ENCODE assay signal across 25 cellular contexts in genomic region chr17:48642843-48643696, GRCh38. TPM values are rescaled to one million over a fixed set of nuclear protein-coding genes. Genes with fewer than 3 reads are reported as not detected.
DNase-seq lines count a peak whose midpoint lies in the region; ATAC-seq, FAIRE-seq and TF ChIP-seq lines count a peak whose summit lies in the region.
"Had no signal": no experiment of that assay in that cellular context is flagged by ENCODE, and none has a peak within 500 bp of the region (broad histone marks: within the 10 kb centered on the region; RNA-seq: fewer than 3 reads in every experiment).

No MANE protein-coding gene starts in this region.

- H4K5ac ChIP-seq in H1 (ENCODE audit: insufficient read length, low read depth, low read length): no peak overlapping the region

- no peak for ATAC-seq in GM21367 (IDR thresholded peaks at IDR 0.05; ENCODE audit: unreplicated experiment)

- H3K4me3 ChIP-seq in HEK293 (ENCODE audit: low read depth, low read length) (peak overlapping the region; percentile 12), H1 (ENCODE audit: extremely low read depth in 1 of 4, insufficient read depth in 2 of 4, low read depth in 3 of 4, low read length in 4 of 4) (no peak overlapping the region), mucosa of rectum (ENCODE audit: low read length in 2 of 2) (peak overlapping the region; percentile 74 to 83), transverse colon (peak overlapping the region in 3 of 4 donors; percentile 23 to 60 (median 57)), spleen (no peak overlapping the region)
- H3K4me3 ChIP-seq: lung, SJSA1 had no signal

- peaks cover 3% of the 10 kb centered on the region; the same call in 1 of the 2 replicates for H3K23me2 ChIP-seq in H1 (ENCODE audit: low read depth, low read length)

- no peak for TF ChIP-seq EP300 in H1 (IDR thresholded peaks at IDR 0.05; ENCODE audit: borderline replicate concordance in 1 of 2, low read depth in 2 of 2, low read length in 2 of 2)
- TF ChIP-seq EP300 in transverse colon (IDR thresholded peaks at IDR 0.05; ENCODE audit: low read depth): no peak

- no peaks in the 10 kb centered on the region for H3K79me2 ChIP-seq in H1 (ENCODE audit: control insufficient read depth in 1 of 2, insufficient read depth in 2 of 2, low read length in 2 of 2)

- TF ChIP-seq RAD21 in H1 (IDR thresholded peaks at IDR 0.05 in 1 of 2, conservative IDR thresholded peaks at IDR 0.05 in 1 of 2; ENCODE audit: low read depth in 2 of 2, low read length in 2 of 2): no peak

- no peaks in the 10 kb centered on the region for H3K79me1 ChIP-seq in H1 (ENCODE audit: low read depth, low read length)

- TF ChIP-seq CTCF in HEK293 (tag by site-specific recombination; IDR thresholded peaks at IDR 0.05): no peak
- no peak for TF ChIP-seq CTCF in H1 (IDR thresholded peaks at IDR 0.05; ENCODE audit: control extremely low read depth in 1 of 3, insufficient read depth in 1 of 3, low read depth in 1 of 3, low read length in 3 of 3)
- TF ChIP-seq CTCF in transverse colon (IDR thresholded peaks at IDR 0.05): no peak
- TF ChIP-seq CTCF in spleen (IDR thresholded peaks at IDR 0.05 in 8 of 11, conservative IDR thresholded peaks at IDR 0.05 in 3 of 11): no peak

- H3K27ac ChIP-seq in HEK293 (ENCODE audit: extremely low read depth, low read depth, low read length) (no peak overlapping the region), H1 (ENCODE audit: low read depth, low read length) (no peak overlapping the region), mucosa of rectum (ENCODE audit: low read depth in 2 of 2, low read length in 2 of 2) (peak overlapping the region; percentile 94), transverse colon (peak overlapping the region; percentile 86 to 93 (median 90)), spleen (no peak overlapping the region)
- H3K27ac ChIP-seq: SJSA1 had no signal

- H3K18ac ChIP-seq in H1 (ENCODE audit: extremely low read depth, low read length): no peak overlapping the region

- no peak overlapping the region for H3K23ac ChIP-seq in H1 (ENCODE audit: insufficient read length)

- H2AK5ac ChIP-seq in H1 (ENCODE audit: low read depth, low read length): no peak overlapping the region

- H3K4me1 ChIP-seq in HEK293 (ENCODE audit: control insufficient read depth, insufficient read depth, low read length) (peaks cover 6% of the 10 kb centered on the region), H1 (replicated peaks in 1 of 4; ENCODE audit: control insufficient read depth in 3 of 4, insufficient read depth in 4 of 4, low read length in 3 of 4) (peaks cover 0 to 14% (median 9%) of the 10 kb centered on the region in 4 experiments; a peak in 5 of 7 replicates), mucosa of rectum (ENCODE audit: control insufficient read depth in 2 of 2, insufficient read depth in 2 of 2, low read length in 2 of 2) (peaks cover 27 to 50% of the 10 kb centered on the region in 2 donors), transverse colon (peaks cover 2 to 37% (median 21%) of the 10 kb centered on the region in 4 donors), spleen (peaks cover 5 to 44% (median 26%) of the 10 kb centered on the region in 6 donors)

- intact Hi-C loops in transverse colon (cut with DNase I; ENCODE audit: low total_unique reads) (no loop called here), spleen (cut with DNase I; ENCODE audit: low total_unique reads) (no loop called here)

- DNase-seq in H1 (ENCODE audit: low read depth in 1 of 2, low spot score in 2 of 2) (no peak), transverse colon (no peak), AG20443 (ENCODE audit: low spot score) (no peak), spleen (no peak)
- DNase-seq: activated CD4-positive, alpha-beta memory T cell treated with anti-CD3 and anti-CD28 coated beads for 36 hours; activated CD4-positive, CD25-positive, alpha-beta regulatory T cell treated with anti-CD3 and anti-CD28 coated beads, Interleukin-2, amount 50 U/mL, for 72 hours; activated CD8-positive, alpha-beta memory T cell treated with anti-CD3 and anti-CD28 coated beads, Interleukin-2, amount 50 U/mL, for 4 hours; CD4-positive, alpha-beta memory T cell; DMS 273 treated with DMSO at 0.1 percent for 48 hours; effector CD8-positive, alpha-beta T cell; GOT3; KG1; MM.1S; NCI-H1417 treated with DMSO at 0.1 percent for 48 hours; nucleus accumbens; stimulated activated CD4-positive, alpha-beta T cell treated with anti-CD3 and anti-CD28 coated beads, Interleukin-2, amount 100 ng/mL, for 48 hours had no signal

- H3K56ac ChIP-seq in H1 (replicated peaks; ENCODE audit: insufficient read length, low read depth, low read length): no peak overlapping the region

- no peak for FAIRE-seq in H1 (lab: Jason Lieb, UNC)
- FAIRE-seq: bronchial epithelial cell, colon, GM12891 had no signal

- 23% methylated on average over 23 of the region's 23 CpGs; no CpG with 5 or more reads in 1 of the 2 experiments for WGBS in H1 (ENCODE audit: extremely low coverage in 1 of 2, insufficient coverage in 1 of 2, insufficient read length in 1 of 2, insufficient replicate concordance in 2 of 2, low coverage in 1 of 2, low lambda C conversion rate in 2 of 2, missing lambda C conversion rate in 1 of 2), 2 experiments
- WGBS in transverse colon (ENCODE audit: low coverage in 1 of 2), 2 donors: 29 to 37% methylated on average over 5 to 23 of the region's 23 CpGs
- 44 to 58% (median 52%) methylated on average over 21 to 23 of the region's 23 CpGs for WGBS in spleen, 5 donors

- H3K9me3 ChIP-seq in HEK293 (ENCODE audit: control insufficient read depth, insufficient read depth, low read depth, low read length) (no peaks in the 10 kb centered on the region), H1 (ENCODE audit: insufficient read depth in 2 of 2, low read depth in 1 of 2, low read length in 1 of 2) (no peaks in the 10 kb centered on the region), mucosa of rectum (ENCODE audit: control insufficient read depth in 2 of 2, low read length in 2 of 2) (no peaks in the 10 kb centered on the region), transverse colon (no peaks in the 10 kb centered on the region), spleen (no peaks in the 10 kb centered on the region)
- H3K9me3 ChIP-seq: SJSA1 had no signal

- H3K27me3 ChIP-seq in H1 (replicated peaks in 1 of 4; ENCODE audit: control insufficient read depth in 3 of 4, extremely low read depth in 1 of 4, insufficient read depth in 3 of 4, low read length in 3 of 4) (peaks cover 98 to 100% (median 100%) of the 10 kb centered on the region in 4 experiments), mucosa of rectum (ENCODE audit: control insufficient read depth in 2 of 2, insufficient read depth in 2 of 2, low read length in 2 of 2) (peaks cover 4 to 10% of the 10 kb centered on the region in 2 donors), transverse colon (peaks cover 94% of the 10 kb centered on the region), spleen (replicated peaks in 1 of 7) (peaks cover 19 to 100% (median 94%) of the 10 kb centered on the region in 7 donors)

- TF ChIP-seq POLR2A in H1 (IDR thresholded peaks at IDR 0.05; ENCODE audit: control extremely low read depth in 1 of 2, low read depth in 2 of 2, low read length in 2 of 2) (no peak), transverse colon (IDR thresholded peaks at IDR 0.05) (peak; percentile 34), spleen (IDR thresholded peaks at IDR 0.05) (no peak)

- no peak overlapping the region for H3K4ac ChIP-seq in H1 (replicated peaks; ENCODE audit: insufficient read length, low read depth, low read length)

- no peak overlapping the region for H2BK5ac ChIP-seq in H1 (ENCODE audit: low read depth, low read length)

- H3K9ac ChIP-seq in H1 (replicated peaks in 1 of 4; ENCODE audit: extremely low read depth in 1 of 4, low read depth in 3 of 4, low read length in 3 of 4) (no peak overlapping the region), mucosa of rectum (ENCODE audit: low read depth in 1 of 2, low read length in 2 of 2) (peak overlapping the region; percentile 92 to 98)

- POLR2A ChIA-PET in HEK293 (lab: Yijun Ruan, JAX) (interaction anchor here (0.5 to 3.5 kb wide), 2 partner anchors 17 to 26 kb away, joined by 5 to 17 read pairs; partner anchors contain the start of gene HOXB9), H1 (lab: Charles Lee; ENCODE audit: partially characterized antibody) (interaction anchor here (0.6 kb wide), 1 partner anchor 170 kb away, joined by 5 read pairs; no protein-coding TSS in a partner anchor)

- in situ Hi-C loops in transverse colon (cut with MboI; ENCODE audit: low pct_ligation_motif_present in 1 of 4, low pct_unique_long_range_greater_than_20kb in 1 of 4, low sequenced_read_pairs in 3 of 4): no loop called here

- CTCF ChIA-PET in HEK293 (lab: Yijun Ruan, JAX): interaction anchor here (0.5 to 0.8 kb wide), 4 partner anchors 9 to 380 kb away, joined by 3 read pairs; no protein-coding TSS in a partner anchor
- CTCF ChIA-PET in H1 (lab: Charles Lee; ENCODE audit: partially characterized antibody): interaction anchor here (0.6 to 2.5 kb wide), 13 partner anchors 10 to 236 kb away, joined by 3 to 10 read pairs (median 3); no protein-coding TSS in a partner anchor

- H2BK12ac ChIP-seq in H1 (ENCODE audit: low read depth, low read length): peak overlapping the region; percentile 60; the same call in 1 of the 2 replicates

- peaks cover 6 to 30% of the 10 kb centered on the region in 2 experiments for H4K20me1 ChIP-seq in H1 (replicated peaks in 1 of 2; ENCODE audit: control insufficient read depth in 1 of 2, insufficient read depth in 2 of 2, low read length in 2 of 2)

- H2BK120ac ChIP-seq in H1 (replicated peaks; ENCODE audit: low read depth, low read length): no peak overlapping the region

- no peak overlapping the region for H2BK20ac ChIP-seq in H1 (ENCODE audit: low read length)

- no peak overlapping the region for H4K8ac ChIP-seq in H1 (ENCODE audit: extremely low read depth, insufficient read depth, low read length)

- no peak overlapping the region for H4K91ac ChIP-seq in H1 (replicated peaks; ENCODE audit: insufficient read length, low read length)

- no peak overlapping the region; a peak in 1 of 4 replicates for H3K4me2 ChIP-seq in H1 (ENCODE audit: insufficient read depth in 1 of 2, low read depth in 2 of 2, low read length in 2 of 2)

- no peak overlapping the region for H2AFZ ChIP-seq in H1 (ENCODE audit: low read length)

- H3K14ac ChIP-seq in H1 (ENCODE audit: insufficient read length): no peak overlapping the region

- no peak overlapping the region for H2BK15ac ChIP-seq in H1 (ENCODE audit: low read length)

- H3K36me3 ChIP-seq in HEK293 (ENCODE audit: control insufficient read depth in 2 of 2, insufficient read depth in 1 of 2, low read length in 2 of 2): peaks cover 0 to 20% of the 10 kb centered on the region in 2 experiments; a peak in 1 of 3 replicates
- H3K36me3 ChIP-seq in H1 (ENCODE audit: control insufficient read depth in 2 of 4, insufficient read depth in 4 of 4, low read length in 3 of 4): peaks cover 0 to 10% (median 0%) of the 10 kb centered on the region in 4 experiments; a peak in 1 of 8 replicates
- no peaks in the 10 kb centered on the region for H3K36me3 ChIP-seq in mucosa of rectum (ENCODE audit: control insufficient read depth in 2 of 2, insufficient read depth in 2 of 2, low read length in 2 of 2)
- no peaks in the 10 kb centered on the region for H3K36me3 ChIP-seq in transverse colon
- H3K36me3 ChIP-seq in spleen: no peaks in the 10 kb centered on the region
- H3K36me3 ChIP-seq: SJSA1 had no signal

RNA-seq across cellular contexts. Expression of gene HOXB9, which starts 16.9 kb away (rescaled TPM):
- not detected in 2 replicates for total RNA-seq in H1 (2021; fragmentation: NEBNext Ultra II Directional; extraction: Animal tissue kit (Norgen Biotek cat#: 25700))
- not detected in 2 replicates for polyA plus RNA-seq in H1 (2011; rRNA removed)
- not detected for polyA plus RNA-seq in H1 (2011; cell fraction: cytosol; rRNA removed)
- polyA plus RNA-seq in H1 (2011; cell fraction: nucleus; rRNA removed): not detected
- 0.15 to 0.17 TPM in 2 of 4 replicates, not detected in the others for polyA plus RNA-seq in H1 (2012, experiment 1 of 2)
- polyA plus RNA-seq in H1 (2012, experiment 2 of 2): 0.17 TPM
- 0.02 TPM for polyA plus RNA-seq in H1 (2013, experiment 1 of 2)
- polyA plus RNA-seq in H1 (2013, experiment 2 of 2): not detected
- polyA minus RNA-seq in H1 (2011; rRNA and poly(A)+ RNA removed): not detected in 2 replicates
- polyA minus RNA-seq in H1 (2011; cell fraction: cytosol; rRNA and poly(A)+ RNA removed): not detected
- polyA minus RNA-seq in H1 (2011; cell fraction: nucleus; rRNA and poly(A)+ RNA removed): not detected
- 10 to 100 TPM; 19.8 to 54.3 (median 29.4) TPM for total RNA-seq in transverse colon
- total RNA-seq in spleen: under 1 TPM in 2 of 7 donors, not detected in 5; 0.30 to 0.42 TPM
- polyA plus RNA-seq in spleen: under 1 TPM; 0.10 to 0.50 (median 0.50) TPM
- total RNA-seq: bronchial epithelial cell; CD4-positive, alpha-beta memory T cell; pulmonary artery endothelial cell had no signal
- polyA plus RNA-seq: CD4-positive, alpha-beta memory T cell; lung had no signal

RNA-seq across cellular contexts. Expression of gene HOXB8, which starts 28.0 kb away (rescaled TPM):
- total RNA-seq in H1 (2021; fragmentation: NEBNext Ultra II Directional; extraction: Animal tissue kit (Norgen Biotek cat#: 25700)): not detected in 2 replicates
- polyA plus RNA-seq in H1 (2011; rRNA removed) (not detected in 2 replicates), spleen (under 1 TPM in 2 of 3 donors, not detected in 1; 0.07 to 0.14 TPM)
- not detected for polyA plus RNA-seq in H1 (2011; cell fraction: cytosol; rRNA removed)
- polyA plus RNA-seq in H1 (2011; cell fraction: nucleus; rRNA removed): not detected
- not detected in 4 replicates for polyA plus RNA-seq in H1 (2012, experiment 1 of 2)
- polyA plus RNA-seq in H1 (2012, experiment 2 of 2): 0.09 TPM
- polyA plus RNA-seq in H1 (2013, experiment 1 of 2): not detected
- polyA plus RNA-seq in H1 (2013, experiment 2 of 2): not detected
- not detected in 2 replicates for polyA minus RNA-seq in H1 (2011; rRNA and poly(A)+ RNA removed)
- polyA minus RNA-seq in H1 (2011; cell fraction: cytosol; rRNA and poly(A)+ RNA removed): not detected
- not detected for polyA minus RNA-seq in H1 (2011; cell fraction: nucleus; rRNA and poly(A)+ RNA removed)
- total RNA-seq in transverse colon (10 to 100 TPM in 2 of 4 donors, 1 to 10 TPM in 2; 1.8 to 21.3 (median 8.9) TPM), spleen (not detected)
- total RNA-seq: activated CD4-positive, alpha-beta memory T cell treated with anti-CD3 and anti-CD28 coated beads for 36 hours; bronchial epithelial cell; CD4-positive, alpha-beta memory T cell; pulmonary artery endothelial cell; SJSA1 had no signal
- polyA plus RNA-seq: CD4-positive, alpha-beta memory T cell had no signal

RNA-seq across cellular contexts. Expression of gene HOXB7, which starts 32.3 kb away (rescaled TPM):
- total RNA-seq in H1 (2021; fragmentation: NEBNext Ultra II Directional; extraction: Animal tissue kit (Norgen Biotek cat#: 25700)): not detected in 2 replicates
- polyA plus RNA-seq in H1 (2011; rRNA removed) (not detected in 2 replicates), spleen (1 to 10 TPM; 3.2 to 7.5 (median 3.3) TPM)
- not detected for polyA plus RNA-seq in H1 (2011; cell fraction: cytosol; rRNA removed)
- not detected for polyA plus RNA-seq in H1 (2011; cell fraction: nucleus; rRNA removed)
- not detected in 4 replicates for polyA plus RNA-seq in H1 (2012, experiment 1 of 2)
- polyA plus RNA-seq in H1 (2012, experiment 2 of 2): not detected
- polyA plus RNA-seq in H1 (2013, experiment 1 of 2): not detected
- polyA plus RNA-seq in H1 (2013, experiment 2 of 2): not detected
- polyA minus RNA-seq in H1 (2011; rRNA and poly(A)+ RNA removed): not detected in 2 replicates
- not detected for polyA minus RNA-seq in H1 (2011; cell fraction: cytosol; rRNA and poly(A)+ RNA removed)
- not detected for polyA minus RNA-seq in H1 (2011; cell fraction: nucleus; rRNA and poly(A)+ RNA removed)
- total RNA-seq in transverse colon (10 to 100 TPM in 3 of 4 donors, not detected in 1; 11.2 to 20.9 (median 16.7) TPM), spleen (1 to 10 TPM; 1.3 to 3.5 (median 2.7) TPM)
- total RNA-seq: bronchial epithelial cell had no signal

RNA-seq across cellular contexts. Expression of gene HOXB6, which starts 38.3 kb away (rescaled TPM):
- not detected in 2 replicates for total RNA-seq in H1 (2021; fragmentation: NEBNext Ultra II Directional; extraction: Animal tissue kit (Norgen Biotek cat#: 25700))
- polyA plus RNA-seq in H1 (2011; rRNA removed) (not detected in 2 replicates), spleen (1 to 10 TPM; 1.7 to 3.4 (median 2.1) TPM)
- polyA plus RNA-seq in H1 (2011; cell fraction: cytosol; rRNA removed): not detected
- not detected for polyA plus RNA-seq in H1 (2011; cell fraction: nucleus; rRNA removed)
- 0.09 to 0.17 TPM in 2 of 4 replicates, not detected in the others for polyA plus RNA-seq in H1 (2012, experiment 1 of 2)
- not detected for polyA plus RNA-seq in H1 (2012, experiment 2 of 2)
- polyA plus RNA-seq in H1 (2013, experiment 1 of 2): not detected
- polyA plus RNA-seq in H1 (2013, experiment 2 of 2): not detected
- not detected in 2 replicates for polyA minus RNA-seq in H1 (2011; rRNA and poly(A)+ RNA removed)
- polyA minus RNA-seq in H1 (2011; cell fraction: cytosol; rRNA and poly(A)+ RNA removed): not detected
- not detected for polyA minus RNA-seq in H1 (2011; cell fraction: nucleus; rRNA and poly(A)+ RNA removed)
- total RNA-seq in transverse colon (10 to 100 TPM; 42.7 to 78.4 (median 62.5) TPM), spleen (1 to 10 TPM; 1.2 to 4.5 (median 3.3) TPM)
- total RNA-seq: bronchial epithelial cell had no signal
- polyA plus RNA-seq: CD4-positive, alpha-beta memory T cell had no signal

RNA-seq across cellular contexts. Expression of gene HOXB5, which starts 49.5 kb away (rescaled TPM):
- total RNA-seq in H1 (2021; fragmentation: NEBNext Ultra II Directional; extraction: Animal tissue kit (Norgen Biotek cat#: 25700)): not detected in 2 replicates
- not detected in 2 replicates for polyA plus RNA-seq in H1 (2011; rRNA removed)
- polyA plus RNA-seq in H1 (2011; cell fraction: cytosol; rRNA removed): not detected
- not detected for polyA plus RNA-seq in H1 (2011; cell fraction: nucleus; rRNA removed)
- polyA plus RNA-seq in H1 (2012, experiment 1 of 2): not detected in 4 replicates
- not detected for polyA plus RNA-seq in H1 (2012, experiment 2 of 2)
- not detected for polyA plus RNA-seq in H1 (2013, experiment 1 of 2)
- polyA plus RNA-seq in H1 (2013, experiment 2 of 2): not detected
- 0.07 TPM in 1 of 2 replicates, not detected in the other for polyA minus RNA-seq in H1 (2011; rRNA and poly(A)+ RNA removed)
- not detected for polyA minus RNA-seq in H1 (2011; cell fraction: cytosol; rRNA and poly(A)+ RNA removed)
- not detected for polyA minus RNA-seq in H1 (2011; cell fraction: nucleus; rRNA and poly(A)+ RNA removed)
- total RNA-seq in transverse colon: 10 to 100 TPM; 10.5 to 35.4 (median 18.7) TPM
- 1 to 10 TPM in 3 of 7 donors, under 1 TPM in 4; 0.43 to 2.6 (median 0.67) TPM for total RNA-seq in spleen
- 1 to 10 TPM in 2 of 3 donors, under 1 TPM in 1; 0.91 to 1.5 (median 1.3) TPM for polyA plus RNA-seq in spleen
- total RNA-seq: activated CD4-positive, alpha-beta memory T cell treated with anti-CD3 and anti-CD28 coated beads for 36 hours; bronchial epithelial cell; CD4-positive, alpha-beta memory T cell had no signal
- polyA plus RNA-seq: CD4-positive, alpha-beta memory T cell had no signal

Comparison
In these comparisons a context has a peak if more than half of its experiments do, and no peak if none do; other contexts are left out.
1. H3K27ac ChIP-seq: peak in mucosa of rectum (2 of 2) and transverse colon (4 of 4); none in HEK293 (single experiment), H1 (single experiment) and spleen (0 of 8).
2. H3K4me3 ChIP-seq: peak in HEK293 (single experiment), mucosa of rectum (2 of 2) and transverse colon (3 of 4); none in H1 (0 of 4) and spleen (0 of 8).
3. H3K9ac ChIP-seq: peak in mucosa of rectum (2 of 2); none in H1 (0 of 4).
4. RNA of gene HOXB9, which starts 16.9 kb away (total RNA-seq): 19.8 to 54.3 TPM in transverse colon; 0.30 to 0.42 TPM in spleen and not detected in H1; every median in the first group is over 10 times any median in the second.